Comparison of ENCODE assay signal across 1 cellular context in the genomic region with DNA sequence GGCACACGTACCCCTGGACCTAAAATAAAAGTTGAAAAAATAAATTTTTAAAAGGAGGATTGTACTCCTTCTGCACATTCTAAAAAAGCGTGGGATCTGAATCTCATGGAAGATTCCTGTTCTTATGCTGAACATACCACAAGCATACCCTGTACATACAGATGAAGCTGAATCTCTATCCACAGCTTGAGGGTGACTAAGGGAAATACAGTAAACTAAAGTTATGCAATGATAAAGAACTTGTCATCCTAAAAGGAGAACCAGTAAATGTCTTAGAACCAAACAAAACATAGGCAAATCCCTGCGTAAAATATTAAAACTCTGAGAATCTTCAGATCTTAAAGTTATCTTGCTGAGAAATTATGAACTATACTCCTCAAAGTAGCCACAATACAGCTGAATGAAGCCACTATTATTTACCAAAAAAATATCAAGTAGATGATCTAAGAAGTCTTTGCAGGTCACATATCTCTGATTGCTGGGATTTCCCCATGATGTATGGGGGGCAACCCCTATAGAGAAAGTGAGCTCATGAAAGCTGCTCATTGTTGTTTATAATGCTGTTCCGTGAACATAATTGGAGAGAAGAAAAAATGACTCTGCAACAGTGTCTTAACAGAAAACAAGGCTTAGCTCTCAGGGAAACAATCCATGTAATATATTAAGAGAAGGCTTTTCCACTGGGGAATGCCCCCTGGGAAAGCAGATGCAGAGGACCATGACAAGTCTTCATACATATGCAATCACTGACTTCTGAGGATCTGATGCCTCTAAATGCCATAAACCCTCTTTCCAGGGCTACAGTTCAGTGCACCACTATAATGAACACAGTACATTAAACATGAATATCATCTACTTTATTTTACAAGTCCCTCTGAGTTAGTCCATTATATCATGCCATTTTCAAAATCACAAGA.
TF ChIP-seq lines count a peak whose summit lies in the region.

No MANE protein-coding gene starts in this region.

TF ChIP-seq in H1, 55 proteins besides CTCF, POLR2A, EP300 and RAD21:
- TF ChIP-seq KDM5A (IDR thresholded peaks at IDR 0.05; ENCODE audit: low read length) (no peak), GABPA (IDR thresholded peaks at IDR 0.05; ENCODE audit: borderline replicate concordance, insufficient read depth, low read length) (no peak), CEBPB (IDR thresholded peaks at IDR 0.05; ENCODE audit: low read depth, low read length) (no peak), HDAC6 (IDR thresholded peaks at IDR 0.05; ENCODE audit: low read depth, low read length) (no peak), CHD2 (IDR thresholded peaks at IDR 0.05; ENCODE audit: low read length) (no peak), CBX8 (IDR thresholded peaks at IDR 0.05; ENCODE audit: borderline replicate concordance, low read depth, low read length) (no peak), RBBP5 (IDR thresholded peaks at IDR 0.05; ENCODE audit: borderline replicate concordance, low read depth, low read length) (no peak), SIX5 (IDR thresholded peaks at IDR 0.05; ENCODE audit: low read depth, low read length) (no peak), MAFK (IDR thresholded peaks at IDR 0.05; ENCODE audit: low read depth, low read length) (no peak), BCL11A (IDR thresholded peaks at IDR 0.05; ENCODE audit: low read depth in 2 of 2, low read length in 2 of 2) (no peak), SAP30 (IDR thresholded peaks at IDR 0.05; ENCODE audit: insufficient read depth, insufficient replicate concordance, low read length) (no peak)
- TF ChIP-seq, protein P1, sequence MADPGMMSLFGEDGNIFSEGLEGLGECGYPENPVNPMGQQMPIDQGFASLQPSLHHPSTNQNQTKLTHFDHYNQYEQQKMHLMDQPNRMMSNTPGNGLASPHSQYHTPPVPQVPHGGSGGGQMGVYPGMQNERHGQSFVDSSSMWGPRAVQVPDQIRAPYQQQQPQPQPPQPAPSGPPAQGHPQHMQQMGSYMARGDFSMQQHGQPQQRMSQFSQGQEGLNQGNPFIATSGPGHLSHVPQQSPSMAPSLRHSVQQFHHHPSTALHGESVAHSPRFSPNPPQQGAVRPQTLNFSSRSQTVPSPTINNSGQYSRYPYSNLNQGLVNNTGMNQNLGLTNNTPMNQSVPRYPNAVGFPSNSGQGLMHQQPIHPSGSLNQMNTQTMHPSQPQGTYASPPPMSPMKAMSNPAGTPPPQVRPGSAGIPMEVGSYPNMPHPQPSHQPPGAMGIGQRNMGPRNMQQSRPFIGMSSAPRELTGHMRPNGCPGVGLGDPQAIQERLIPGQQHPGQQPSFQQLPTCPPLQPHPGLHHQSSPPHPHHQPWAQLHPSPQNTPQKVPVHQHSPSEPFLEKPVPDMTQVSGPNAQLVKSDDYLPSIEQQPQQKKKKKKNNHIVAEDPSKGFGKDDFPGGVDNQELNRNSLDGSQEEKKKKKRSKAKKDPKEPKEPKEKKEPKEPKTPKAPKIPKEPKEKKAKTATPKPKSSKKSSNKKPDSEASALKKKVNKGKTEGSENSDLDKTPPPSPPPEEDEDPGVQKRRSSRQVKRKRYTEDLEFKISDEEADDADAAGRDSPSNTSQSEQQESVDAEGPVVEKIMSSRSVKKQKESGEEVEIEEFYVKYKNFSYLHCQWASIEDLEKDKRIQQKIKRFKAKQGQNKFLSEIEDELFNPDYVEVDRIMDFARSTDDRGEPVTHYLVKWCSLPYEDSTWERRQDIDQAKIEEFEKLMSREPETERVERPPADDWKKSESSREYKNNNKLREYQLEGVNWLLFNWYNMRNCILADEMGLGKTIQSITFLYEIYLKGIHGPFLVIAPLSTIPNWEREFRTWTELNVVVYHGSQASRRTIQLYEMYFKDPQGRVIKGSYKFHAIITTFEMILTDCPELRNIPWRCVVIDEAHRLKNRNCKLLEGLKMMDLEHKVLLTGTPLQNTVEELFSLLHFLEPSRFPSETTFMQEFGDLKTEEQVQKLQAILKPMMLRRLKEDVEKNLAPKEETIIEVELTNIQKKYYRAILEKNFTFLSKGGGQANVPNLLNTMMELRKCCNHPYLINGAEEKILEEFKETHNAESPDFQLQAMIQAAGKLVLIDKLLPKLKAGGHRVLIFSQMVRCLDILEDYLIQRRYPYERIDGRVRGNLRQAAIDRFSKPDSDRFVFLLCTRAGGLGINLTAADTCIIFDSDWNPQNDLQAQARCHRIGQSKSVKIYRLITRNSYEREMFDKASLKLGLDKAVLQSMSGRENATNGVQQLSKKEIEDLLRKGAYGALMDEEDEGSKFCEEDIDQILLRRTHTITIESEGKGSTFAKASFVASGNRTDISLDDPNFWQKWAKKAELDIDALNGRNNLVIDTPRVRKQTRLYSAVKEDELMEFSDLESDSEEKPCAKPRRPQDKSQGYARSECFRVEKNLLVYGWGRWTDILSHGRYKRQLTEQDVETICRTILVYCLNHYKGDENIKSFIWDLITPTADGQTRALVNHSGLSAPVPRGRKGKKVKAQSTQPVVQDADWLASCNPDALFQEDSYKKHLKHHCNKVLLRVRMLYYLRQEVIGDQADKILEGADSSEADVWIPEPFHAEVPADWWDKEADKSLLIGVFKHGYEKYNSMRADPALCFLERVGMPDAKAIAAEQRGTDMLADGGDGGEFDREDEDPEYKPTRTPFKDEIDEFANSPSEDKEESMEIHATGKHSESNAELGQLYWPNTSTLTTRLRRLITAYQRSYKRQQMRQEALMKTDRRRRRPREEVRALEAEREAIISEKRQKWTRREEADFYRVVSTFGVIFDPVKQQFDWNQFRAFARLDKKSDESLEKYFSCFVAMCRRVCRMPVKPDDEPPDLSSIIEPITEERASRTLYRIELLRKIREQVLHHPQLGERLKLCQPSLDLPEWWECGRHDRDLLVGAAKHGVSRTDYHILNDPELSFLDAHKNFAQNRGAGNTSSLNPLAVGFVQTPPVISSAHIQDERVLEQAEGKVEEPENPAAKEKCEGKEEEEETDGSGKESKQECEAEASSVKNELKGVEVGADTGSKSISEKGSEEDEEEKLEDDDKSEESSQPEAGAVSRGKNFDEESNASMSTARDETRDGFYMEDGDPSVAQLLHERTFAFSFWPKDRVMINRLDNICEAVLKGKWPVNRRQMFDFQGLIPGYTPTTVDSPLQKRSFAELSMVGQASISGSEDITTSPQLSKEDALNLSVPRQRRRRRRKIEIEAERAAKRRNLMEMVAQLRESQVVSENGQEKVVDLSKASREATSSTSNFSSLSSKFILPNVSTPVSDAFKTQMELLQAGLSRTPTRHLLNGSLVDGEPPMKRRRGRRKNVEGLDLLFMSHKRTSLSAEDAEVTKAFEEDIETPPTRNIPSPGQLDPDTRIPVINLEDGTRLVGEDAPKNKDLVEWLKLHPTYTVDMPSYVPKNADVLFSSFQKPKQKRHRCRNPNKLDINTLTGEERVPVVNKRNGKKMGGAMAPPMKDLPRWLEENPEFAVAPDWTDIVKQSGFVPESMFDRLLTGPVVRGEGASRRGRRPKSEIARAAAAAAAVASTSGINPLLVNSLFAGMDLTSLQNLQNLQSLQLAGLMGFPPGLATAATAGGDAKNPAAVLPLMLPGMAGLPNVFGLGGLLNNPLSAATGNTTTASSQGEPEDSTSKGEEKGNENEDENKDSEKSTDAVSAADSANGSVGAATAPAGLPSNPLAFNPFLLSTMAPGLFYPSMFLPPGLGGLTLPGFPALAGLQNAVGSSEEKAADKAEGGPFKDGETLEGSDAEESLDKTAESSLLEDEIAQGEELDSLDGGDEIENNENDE (IDR thresholded peaks at IDR 0.05; ENCODE audit: insufficient replicate concordance, low read length): no peak
- TF ChIP-seq, protein P2, sequence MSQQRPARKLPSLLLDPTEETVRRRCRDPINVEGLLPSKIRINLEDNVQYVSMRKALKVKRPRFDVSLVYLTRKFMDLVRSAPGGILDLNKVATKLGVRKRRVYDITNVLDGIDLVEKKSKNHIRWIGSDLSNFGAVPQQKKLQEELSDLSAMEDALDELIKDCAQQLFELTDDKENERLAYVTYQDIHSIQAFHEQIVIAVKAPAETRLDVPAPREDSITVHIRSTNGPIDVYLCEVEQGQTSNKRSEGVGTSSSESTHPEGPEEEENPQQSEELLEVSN (IDR thresholded peaks at IDR 0.05): no peak
